Comparison of ENCODE assay signal across 10 cellular contexts in genomic region chr11:83161610-83162199, GRCh38. TPM values are rescaled to one million over a fixed set of nuclear protein-coding genes. Genes with fewer than 3 reads are reported as not detected.
DNase-seq lines count a peak whose midpoint lies in the region; ATAC-seq lines count a peak whose summit lies in the region.
"Had no signal": no experiment of that assay in that cellular context is flagged by ENCODE, and none has a peak within 500 bp of the region (broad histone marks: within the 10 kb centered on the region; RNA-seq: fewer than 3 reads in every experiment).

No MANE protein-coding gene starts in this region.

- H3K27ac Mint-ChIP-seq in activated T-cell treated with anti-CD3 and anti-CD28 coated beads, Interleukin-2, amount 50 U/mL, for 24 hours: peak overlapping the region; percentile 87
- H3K27ac Mint-ChIP-seq in activated CD4-positive, alpha-beta memory T cell treated with anti-CD3 and anti-CD28 coated beads for 36 hours: peak overlapping the region; percentile 70
- no peak overlapping the region for H3K27ac Mint-ChIP-seq in stimulated activated naive CD8-positive, alpha-beta T cell treated with anti-CD3 and anti-CD28 coated beads, Interleukin-15, amount 100 ng/mL, for 72 hours

- no peak for DNase-seq in activated T-cell treated with anti-CD3 and anti-CD28 coated beads, Interleukin-2, amount 50 U/mL, for 24 hours
- DNase-seq in activated T-cell treated with anti-CD3 and anti-CD28 coated beads, Interleukin-2, amount 50 U/mL, for 1 hour: no peak
- DNase-seq in activated CD4-positive, alpha-beta memory T cell treated with anti-CD3 and anti-CD28 coated beads for 36 hours: no peak
- DNase-seq in fibroblast of peridontal ligament (ENCODE audit: extremely low read depth) (peak; percentile 15), NCI-H446 (lab: John Stamatoyannopoulos, UW) (no peak)
- no peak for DNase-seq in stimulated activated naive CD8-positive, alpha-beta T cell treated with anti-CD3 and anti-CD28 coated beads, Interleukin-15, amount 100 ng/mL, for 72 hours
- DNase-seq: BE2C, cerebellar nuclear complex had no signal

- ATAC-seq in stimulated activated naive CD8-positive, alpha-beta T cell treated with anti-CD3 and anti-CD28 coated beads, Interleukin-15, amount 100 ng/mL, for 72 hours: no peak
- ATAC-seq in HG03520 (IDR thresholded peaks at IDR 0.05; ENCODE audit: unreplicated experiment) (no peak), GM18502 (IDR thresholded peaks at IDR 0.05; ENCODE audit: poor library complexity, unreplicated experiment) (no peak)

- peak overlapping the region; percentile 100 for H3K4me3 Mint-ChIP-seq in activated T-cell treated with anti-CD3 and anti-CD28 coated beads, Interleukin-2, amount 50 U/mL, for 24 hours
- H3K4me3 Mint-ChIP-seq in activated CD4-positive, alpha-beta memory T cell treated with anti-CD3 and anti-CD28 coated beads for 36 hours: peak overlapping the region; percentile 42
- H3K4me3 Mint-ChIP-seq in stimulated activated naive CD8-positive, alpha-beta T cell treated with anti-CD3 and anti-CD28 coated beads, Interleukin-15, amount 100 ng/mL, for 72 hours: peak overlapping the region; percentile 69 to 98

- H3K36me3 Mint-ChIP-seq in activated T-cell treated with anti-CD3 and anti-CD28 coated beads, Interleukin-2, amount 50 U/mL, for 24 hours (ENCODE audit: low read depth): peaks cover 93% of the 10 kb centered on the region
- peaks cover 65% of the 10 kb centered on the region for H3K36me3 Mint-ChIP-seq in activated CD4-positive, alpha-beta memory T cell treated with anti-CD3 and anti-CD28 coated beads for 36 hours

- CTCF ChIA-PET in activated CD4-positive, alpha-beta memory T cell treated with anti-CD3 and anti-CD28 coated beads for 36 hours (lab: Charles Lee): no interaction called here

- intact Hi-C loops in activated CD4-positive, alpha-beta memory T cell treated with anti-CD3 and anti-CD28 coated beads for 36 hours (cut with micrococcal nuclease): loop anchor here (1.0 kb wide), 1 partner anchor 13 kb away; no protein-coding TSS in a partner anchor

- H3K9me3 Mint-ChIP-seq in activated T-cell treated with anti-CD3 and anti-CD28 coated beads, Interleukin-2, amount 50 U/mL, for 24 hours: no peaks in the 10 kb centered on the region
- H3K9me3 Mint-ChIP-seq in activated CD4-positive, alpha-beta memory T cell treated with anti-CD3 and anti-CD28 coated beads for 36 hours: no peaks in the 10 kb centered on the region
- H3K9me3 Mint-ChIP-seq in stimulated activated naive CD8-positive, alpha-beta T cell treated with anti-CD3 and anti-CD28 coated beads, Interleukin-15, amount 100 ng/mL, for 72 hours: no peaks in the 10 kb centered on the region

- POLR2A ChIA-PET in activated CD4-positive, alpha-beta memory T cell treated with anti-CD3 and anti-CD28 coated beads for 36 hours (lab: Charles Lee): interaction anchor here (0.7 to 1.1 kb wide), 2 partner anchors 90 to 260 kb away, joined by 3 to 5 read pairs; partner anchors contain the start of genes DDIAS and RAB30

- H3K27me3 Mint-ChIP-seq in activated T-cell treated with anti-CD3 and anti-CD28 coated beads, Interleukin-2, amount 50 U/mL, for 24 hours: no peaks in the 10 kb centered on the region
- no peaks in the 10 kb centered on the region for H3K27me3 Mint-ChIP-seq in activated CD4-positive, alpha-beta memory T cell treated with anti-CD3 and anti-CD28 coated beads for 36 hours
- no peaks in the 10 kb centered on the region for H3K27me3 Mint-ChIP-seq in stimulated activated naive CD8-positive, alpha-beta T cell treated with anti-CD3 and anti-CD28 coated beads, Interleukin-15, amount 100 ng/mL, for 72 hours

- peaks cover 60% of the 10 kb centered on the region for H3K4me1 Mint-ChIP-seq in activated T-cell treated with anti-CD3 and anti-CD28 coated beads, Interleukin-2, amount 50 U/mL, for 24 hours (ENCODE audit: low read depth)
- H3K4me1 Mint-ChIP-seq in activated CD4-positive, alpha-beta memory T cell treated with anti-CD3 and anti-CD28 coated beads for 36 hours (ENCODE audit: low read depth): peaks cover 50% of the 10 kb centered on the region
- H3K4me1 Mint-ChIP-seq in stimulated activated naive CD8-positive, alpha-beta T cell treated with anti-CD3 and anti-CD28 coated beads, Interleukin-15, amount 100 ng/mL, for 72 hours: peaks cover 49% of the 10 kb centered on the region

RNA-seq across cellular contexts. Expression of gene PCF11, which starts 4.8 kb away (rescaled TPM):
- total RNA-seq in activated CD4-positive, alpha-beta memory T cell treated with anti-CD3 and anti-CD28 coated beads for 36 hours: 10 to 100 TPM; 46.8 to 47.9 TPM

RNA-seq across cellular contexts. Expression of gene ANKRD42, which starts 31.8 kb away (rescaled TPM):
- 1 to 10 TPM; 3.8 to 5.4 TPM for total RNA-seq in activated CD4-positive, alpha-beta memory T cell treated with anti-CD3 and anti-CD28 coated beads for 36 hours

Comparison
In these comparisons a context has a peak if more than half of its experiments do, and no peak if none do; other contexts are left out.
1. H3K27ac Mint-ChIP-seq: peak in activated T-cell treated with anti-CD3 and anti-CD28 coated beads, Interleukin-2, amount 50 U/mL, for 24 hours (single experiment) and activated CD4-positive, alpha-beta memory T cell treated with anti-CD3 and anti-CD28 coated beads for 36 hours (single experiment); none in stimulated activated naive CD8-positive, alpha-beta T cell treated with anti-CD3 and anti-CD28 coated beads, Interleukin-15, amount 100 ng/mL, for 72 hours (0 of 2).
2. H3K4me3 Mint-ChIP-seq: peak in every context shown above with its lines; median percentile 100 in activated T-cell treated with anti-CD3 and anti-CD28 coated beads, Interleukin-2, amount 50 U/mL, for 24 hours; 84 in stimulated activated naive CD8-positive, alpha-beta T cell treated with anti-CD3 and anti-CD28 coated beads, Interleukin-15, amount 100 ng/mL, for 72 hours; 42 in activated CD4-positive, alpha-beta memory T cell treated with anti-CD3 and anti-CD28 coated beads for 36 hours.